Comparison of ENCODE assay signal across 19 cellular contexts in genomic region chr4:142480244-142480643, GRCh38.
DNase-seq lines count a peak whose midpoint lies in the region; ATAC-seq and TF ChIP-seq lines count a peak whose summit lies in the region.
"Had no signal": no experiment of that assay in that cellular context is flagged by ENCODE, and none has a peak within 500 bp of the region (broad histone marks: within the 10 kb centered on the region; RNA-seq: fewer than 3 reads in every experiment).

No MANE protein-coding gene starts in this region.

- no peak overlapping the region for H3K27ac ChIP-seq in SJCRH30
- H3K27ac ChIP-seq: parathyroid adenoma, SJSA1, testis had no signal

- intact Hi-C loops in posterior cingulate gyrus (cut with DNase I): no loop called here

- TF ChIP-seq CTCF in AG10803 (conservative IDR thresholded peaks at IDR 0.05; ENCODE audit: low read length) (no peak), HFFc6 (IDR thresholded peaks at IDR 0.05) (no peak), fibroblast of the aortic adventitia (IDR thresholded peaks at IDR 0.05; ENCODE audit: insufficient read depth, low read length) (no peak)

- no peak for ATAC-seq in HG02798 (IDR thresholded peaks at IDR 0.05; ENCODE audit: poor library complexity, unreplicated experiment)
- ATAC-seq: GM23338; naive thymus-derived CD4-positive, alpha-beta T cell had no signal

- no peaks in the 10 kb centered on the region for H3K27me3 ChIP-seq in SJCRH30
- H3K27me3 ChIP-seq: SJSA1, testis had no signal

- H3K4me1 Mint-ChIP-seq in HFFc6 (ENCODE audit: low read depth): peaks cover 22% of the 10 kb centered on the region
- H3K4me1 Mint-ChIP-seq: GM23338 had no signal

- H3K9me3 Mint-ChIP-seq in HFFc6: no peaks in the 10 kb centered on the region
- H3K9me3 Mint-ChIP-seq: activated naive CD8-positive, alpha-beta T cell treated with anti-CD3 and anti-CD28 coated beads for 36 hours; activated T-helper 1 cell treated with anti-CD3 and anti-CD28 coated beads, Interleukin-12 subunit alpha, Interleukin-12 subunit beta, Interleukin-2, Interleukin-4 antibody, amounts not matched to agents 30 ng/mL and 10 ng/mL and 1 ng/mL, durations not matched to agents 14 hours and 24 hours and 36 hours; GM23338 had no signal

- no peak overlapping the region for H3K27ac Mint-ChIP-seq in HFFc6
- H3K27ac Mint-ChIP-seq: activated naive CD8-positive, alpha-beta T cell treated with anti-CD3 and anti-CD28 coated beads for 36 hours; activated T-helper 1 cell treated with anti-CD3 and anti-CD28 coated beads, Interleukin-12 subunit alpha, Interleukin-12 subunit beta, Interleukin-2, Interleukin-4 antibody, amounts not matched to agents 30 ng/mL and 10 ng/mL and 1 ng/mL, durations not matched to agents 14 hours and 24 hours and 36 hours; GM23338; naive thymus-derived CD4-positive, alpha-beta T cell had no signal

- no peak overlapping the region for H3K4me3 Mint-ChIP-seq in HFFc6
- H3K4me3 Mint-ChIP-seq: activated naive CD8-positive, alpha-beta T cell treated with anti-CD3 and anti-CD28 coated beads for 36 hours; activated T-helper 1 cell treated with anti-CD3 and anti-CD28 coated beads, Interleukin-12 subunit alpha, Interleukin-12 subunit beta, Interleukin-2, Interleukin-4 antibody, amounts not matched to agents 30 ng/mL and 10 ng/mL and 1 ng/mL, durations not matched to agents 14 hours and 24 hours and 36 hours; GM23338; naive thymus-derived CD4-positive, alpha-beta T cell had no signal

- no peaks in the 10 kb centered on the region for H3K36me3 ChIP-seq in SJCRH30
- H3K36me3 ChIP-seq: SJSA1 had no signal

- peaks cover 4% of the 10 kb centered on the region; the same call in 1 of the 2 replicates for H3K4me1 ChIP-seq in SJCRH30
- H3K4me1 ChIP-seq: parathyroid adenoma, SJSA1, testis had no signal

- H3K27me3 Mint-ChIP-seq in HFFc6 (ENCODE audit: insufficient read depth): no peaks in the 10 kb centered on the region; the same call in 1 of the 2 replicates
- H3K27me3 Mint-ChIP-seq: activated naive CD8-positive, alpha-beta T cell treated with anti-CD3 and anti-CD28 coated beads for 36 hours; naive thymus-derived CD4-positive, alpha-beta T cell had no signal

- H3K9me3 ChIP-seq in SJCRH30 (replicated peaks): no peaks in the 10 kb centered on the region
- H3K9me3 ChIP-seq: SJSA1, testis had no signal

- DNase-seq in AG10803 (ENCODE audit: low read depth) (peak; percentile 8), HFFc6 (peak; percentile 54), SJCRH30 (peak; percentile 23 to 31), fibroblast of the aortic adventitia (ENCODE audit: low read depth) (peak; percentile 12), foreskin melanocyte (no peak), posterior cingulate gyrus (no peak), hippocampal formation (lab: John Stamatoyannopoulos, UW) (no peak)
- DNase-seq: activated CD4-positive, CD25-positive, alpha-beta regulatory T cell; activated naive CD8-positive, alpha-beta T cell treated with anti-CD3 and anti-CD28 coated beads for 36 hours; cerebellar nuclear complex; naive thymus-derived CD4-positive, alpha-beta T cell; NCI-H1694 treated with DMSO at 0.1 percent for 48 hours; testis had no signal

- H3K36me3 Mint-ChIP-seq in HFFc6 (ENCODE audit: low read depth): no peaks in the 10 kb centered on the region
- H3K36me3 Mint-ChIP-seq: activated naive CD8-positive, alpha-beta T cell treated with anti-CD3 and anti-CD28 coated beads for 36 hours had no signal

- H3K4me3 ChIP-seq in AG10803 (ENCODE audit: low read length) (no peak overlapping the region), SJCRH30 (no peak overlapping the region), fibroblast of the aortic adventitia (ENCODE audit: low read depth, low read length) (no peak overlapping the region)
- H3K4me3 ChIP-seq: GM23338, SJSA1, smooth muscle cell, testis had no signal

Comparison
In these comparisons a context has a peak if more than half of its experiments do, and no peak if none do; other contexts are left out.
1. DNase-seq: peak in AG10803 (single experiment), HFFc6 (single experiment), SJCRH30 (2 of 2) and fibroblast of the aortic adventitia (single experiment); none in foreskin melanocyte (single experiment), posterior cingulate gyrus (0 of 10) and hippocampal formation (0 of 2).